8 cellular contexts compared by ENCODE assay signal in genomic region chr7:45968856-45969536, GRCh38. TPM values are rescaled to one million over a fixed set of nuclear protein-coding genes. Genes with fewer than 3 reads are reported as not detected.
"Had no signal": no experiment of that assay in that cellular context is flagged by ENCODE, and none has a peak within 500 bp of the region (broad histone marks: within the 10 kb centered on the region; RNA-seq: fewer than 3 reads in every experiment).

No MANE protein-coding gene starts in this region.

- H3K27ac ChIP-seq: GM23248 had no signal

- FAIRE-seq: HepG2, K562 had no signal

- DNase-seq: GM23248, GOT3, H9, HCEC 1CT, KG1 had no signal

- H2AFZ ChIP-seq: GM23248 had no signal

- H3K4me3 ChIP-seq: GM23248, K562 had no signal

- H3K9ac ChIP-seq: GM23248 had no signal

- ATAC-seq: HepG2, K562 had no signal

RNA-seq across cellular contexts. Expression of gene IGFBP3, which starts 47.9 kb away (rescaled TPM):
- total RNA-seq: HepG2, HT1080 had no signal
